Comparison of ENCODE assay signal across 1 cellular context in the genomic region with DNA sequence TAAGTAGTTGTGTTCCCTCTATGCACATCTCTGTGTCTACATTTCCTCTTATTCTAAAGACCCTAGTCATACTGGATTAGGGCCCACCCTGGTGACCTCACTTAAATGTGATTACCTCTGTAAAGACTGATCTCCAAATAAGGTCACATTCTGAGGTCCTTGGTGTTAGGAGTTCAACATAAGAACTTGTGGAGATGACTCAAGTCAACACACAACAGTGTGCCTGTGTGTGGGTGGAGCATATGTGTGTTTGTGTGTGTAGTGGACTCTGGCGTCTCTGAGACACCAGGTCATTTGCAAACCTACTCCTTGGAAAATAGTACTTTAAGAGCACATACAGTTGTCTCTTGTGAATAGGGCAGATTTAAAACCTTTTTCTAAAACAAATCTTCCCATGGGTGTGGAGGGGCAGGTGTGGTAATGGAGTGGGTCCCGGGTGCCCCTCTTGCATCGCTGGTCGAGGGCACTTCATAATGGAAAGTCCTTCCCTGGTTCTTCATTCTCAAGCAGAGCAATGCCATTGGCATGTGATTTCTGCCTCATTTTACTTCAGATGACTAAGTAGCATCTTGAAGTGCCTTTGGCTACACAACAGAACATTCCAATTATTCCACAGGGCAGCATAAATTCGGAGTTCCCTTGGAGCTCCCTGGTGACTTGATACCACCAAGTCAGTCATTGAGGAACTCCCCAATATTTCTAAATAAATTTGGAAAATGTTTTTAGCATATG.
A peak's percentile ranks its signal among the peaks of the same experiment; 100 is the strongest.
TF ChIP-seq lines count a peak whose summit lies in the region.

No MANE protein-coding gene starts in this region.

TF ChIP-seq in IMR-90, 13 proteins besides CTCF, POLR2A, EP300 and RAD21 (continued from another document):
- peak; percentile 12; the same call in 1 of the 2 replicates for TF ChIP-seq BHLHE40 (IDR thresholded peaks at IDR 0.05; ENCODE audit: low read depth, low read length)
